In genomic region chr7:16967174-16967868, GRCh38 we compare ENCODE assay signal across 15 cellular contexts.
A peak's percentile ranks its signal among the peaks of the same experiment; 100 is the strongest.
DNase-seq lines count a peak whose midpoint lies in the region; FAIRE-seq and TF ChIP-seq lines count a peak whose summit lies in the region.
"Had no signal": no experiment of that assay in that cellular context is flagged by ENCODE, and none has a peak within 500 bp of the region (broad histone marks: within the 10 kb centered on the region; RNA-seq: fewer than 3 reads in every experiment).

No MANE protein-coding gene starts in this region.

- H3K9me3 Mint-ChIP-seq in endothelial cell (ENCODE audit: unreplicated experiment) = no peaks in the 10 kb centered on the region
- H3K9me3 Mint-ChIP-seq: activated naive CD8-positive, alpha-beta T cell treated with anti-CD3 and anti-CD28 coated beads, Interleukin-2, amount 50 U/mL, for 24 hours; activated T-cell treated with anti-CD3 and anti-CD28 coated beads, Interleukin-2, amount 50 U/mL, for 72 hours had no signal

- H3K27me3 ChIP-seq in endothelial cell of umbilical vein (ENCODE audit: control insufficient read depth in 2 of 2, insufficient read depth in 2 of 2, low read length in 2 of 2) (no peaks in the 10 kb centered on the region), tibial artery (no peaks in the 10 kb centered on the region)
- H3K27me3 ChIP-seq: colonic mucosa had no signal

- TF ChIP-seq CTCF in endothelial cell of umbilical vein (IDR thresholded peaks at IDR 0.05; ENCODE audit: extremely low read depth in 1 of 2, insufficient read depth in 1 of 2, low read depth in 1 of 2, low read length in 2 of 2) = no peak
- no peak for TF ChIP-seq CTCF in tibial artery (IDR thresholded peaks at IDR 0.05)
- TF ChIP-seq CTCF in endothelial cell (IDR thresholded peaks at IDR 0.05; ENCODE audit: unreplicated experiment) = no peak

- H3K4me3 ChIP-seq in endothelial cell of umbilical vein (replicated peaks in 1 of 3; ENCODE audit: insufficient read depth in 1 of 3, low read depth in 1 of 3, low read length in 3 of 3) = no peak overlapping the region
- no peak overlapping the region for H3K4me3 ChIP-seq in tibial artery
- H3K4me3 ChIP-seq: colonic mucosa had no signal

- intact Hi-C loops in endothelial cell of umbilical vein (cut with micrococcal nuclease) (no loop called here), tibial artery (cut with DNase I; ENCODE audit: low total_unique reads) (no loop called here)

- peak; percentile 94 for DNase-seq in LHCN-M2 (ENCODE audit: low read depth)
- DNase-seq in endothelial cell of umbilical vein (ENCODE audit: low read depth, low spot score) = peak; percentile 37
- peak; percentile 22 for DNase-seq in left kidney (ENCODE audit: low read depth, low spot score)
- DNase-seq in tibial artery = no peak
- no peak for DNase-seq in endothelial cell (ENCODE audit: low spot score)
- DNase-seq in NCI-H2196 (lab: John Stamatoyannopoulos, UW; ENCODE audit: unreplicated experiment) = no peak
- no peak for DNase-seq in NCI-H1105 (lab: John Stamatoyannopoulos, UW)
- DNase-seq in NOMO-1 (lab: John Stamatoyannopoulos, UW; ENCODE audit: unreplicated experiment in 2 of 2) = no peak
- DNase-seq: activated CD4-positive, alpha-beta T cell treated with anti-CD3 and anti-CD28 coated beads, Interleukin-2, amount 50 U/mL, for 4 hours; activated naive CD8-positive, alpha-beta T cell treated with anti-CD3 and anti-CD28 coated beads, Interleukin-2, amount 50 U/mL, for 24 hours; activated T-cell treated with anti-CD3 and anti-CD28 coated beads, Interleukin-2, amount 50 U/mL, for 72 hours; C1 segment of cervical spinal cord; colonic mucosa; hypothalamus; kidney glomerular epithelial cell had no signal

- no peaks in the 10 kb centered on the region for H3K9me1 ChIP-seq in endothelial cell of umbilical vein (replicated peaks; ENCODE audit: control insufficient read depth, extremely low read depth, insufficient read depth, low read length)

- no peaks in the 10 kb centered on the region for H3K27me3 Mint-ChIP-seq in endothelial cell (ENCODE audit: unreplicated experiment)

- H3K27ac ChIP-seq in endothelial cell of umbilical vein (ENCODE audit: insufficient read depth, low read depth, low read length) (no peak overlapping the region), tibial artery (peak overlapping the region; percentile 43 to 50)
- H3K27ac ChIP-seq: colonic mucosa had no signal

- TF ChIP-seq POLR2A in endothelial cell of umbilical vein (IDR thresholded peaks at IDR 0.05; ENCODE audit: low read depth, low read length) = no peak

- H4K20me1 ChIP-seq in endothelial cell of umbilical vein (replicated peaks; ENCODE audit: control insufficient read depth, extremely low read depth, insufficient read depth, low read length) = no peaks in the 10 kb centered on the region

- no peak for FAIRE-seq in endothelial cell of umbilical vein (lab: Jason Lieb, UNC)

- H3K4me2 ChIP-seq in endothelial cell of umbilical vein (ENCODE audit: insufficient read depth, low read length) = no peak overlapping the region

- dilution Hi-C loops in endothelial cell of umbilical vein (cut with MboI; ENCODE audit: extremely low pct_ligation_motif_present, low sequenced_read_pairs) = no loop called here

- H3K36me3 ChIP-seq in endothelial cell of umbilical vein (ENCODE audit: control insufficient read depth in 2 of 2, extremely low read depth in 1 of 2, insufficient read depth in 2 of 2, low read length in 2 of 2) = no peaks in the 10 kb centered on the region
- no peaks in the 10 kb centered on the region for H3K36me3 ChIP-seq in tibial artery
- H3K36me3 ChIP-seq: colonic mucosa had no signal

- H3K9me3 ChIP-seq in endothelial cell of umbilical vein (replicated peaks; ENCODE audit: control insufficient read depth, insufficient read depth, low read length) = no peaks in the 10 kb centered on the region
- no peaks in the 10 kb centered on the region for H3K9me3 ChIP-seq in tibial artery
- H3K9me3 ChIP-seq: colonic mucosa had no signal

- H3K4me1 Mint-ChIP-seq in endothelial cell (ENCODE audit: unreplicated experiment) = peaks cover 7% of the 10 kb centered on the region
- H3K4me1 Mint-ChIP-seq: activated naive CD8-positive, alpha-beta T cell treated with anti-CD3 and anti-CD28 coated beads, Interleukin-2, amount 50 U/mL, for 24 hours had no signal

- H3K79me2 ChIP-seq in endothelial cell of umbilical vein (ENCODE audit: control insufficient read depth, insufficient read depth, low read length) = no peaks in the 10 kb centered on the region

- CTCF ChIA-PET in endothelial cell of umbilical vein (lab: Charles Lee) = no interaction called here

- H3K36me3 Mint-ChIP-seq in endothelial cell (ENCODE audit: low read depth, unreplicated experiment) = peaks cover 5% of the 10 kb centered on the region

- no peak overlapping the region for H3K27ac Mint-ChIP-seq in endothelial cell (ENCODE audit: unreplicated experiment)
- H3K27ac Mint-ChIP-seq: activated naive CD8-positive, alpha-beta T cell treated with anti-CD3 and anti-CD28 coated beads, Interleukin-2, amount 50 U/mL, for 24 hours; activated T-cell treated with anti-CD3 and anti-CD28 coated beads, Interleukin-2, amount 50 U/mL, for 72 hours had no signal

- peaks cover 12% of the 10 kb centered on the region for H3K4me1 ChIP-seq in endothelial cell of umbilical vein (ENCODE audit: control insufficient read depth, extremely low read depth, insufficient read depth, low read length)
- peaks cover 0 to 48% (median 18%) of the 10 kb centered on the region in 4 donors for H3K4me1 ChIP-seq in tibial artery

- H2AFZ ChIP-seq in endothelial cell of umbilical vein (ENCODE audit: low read depth, low read length) = peak overlapping the region; percentile 57

- BruUV-seq in endothelial cell of umbilical vein (replicated peaks; lab: Mats Ljungman, UMichigan) = no TSS peak

- H3K9ac ChIP-seq in endothelial cell of umbilical vein (replicated peaks; ENCODE audit: extremely low read depth, insufficient read depth, low read length) = no peak overlapping the region

- H3K4me3 Mint-ChIP-seq in endothelial cell (ENCODE audit: unreplicated experiment) = no peak overlapping the region
- H3K4me3 Mint-ChIP-seq: activated naive CD8-positive, alpha-beta T cell treated with anti-CD3 and anti-CD28 coated beads, Interleukin-2, amount 50 U/mL, for 24 hours; activated T-cell treated with anti-CD3 and anti-CD28 coated beads, Interleukin-2, amount 50 U/mL, for 72 hours had no signal

- POLR2A ChIA-PET in endothelial cell of umbilical vein (lab: Charles Lee) = no interaction called here

TF ChIP-seq in endothelial cell of umbilical vein, 7 proteins besides CTCF, POLR2A, EP300 and RAD21:
- no peak for TF ChIP-seq EZH2 (IDR thresholded peaks at IDR 0.05; ENCODE audit: borderline replicate concordance, low read depth, low read length, severe bottlenecking)

Comparison
In these comparisons a context has a peak if more than half of its experiments do, and no peak if none do; other contexts are left out.
1. DNase-seq: peak in LHCN-M2 (single experiment), endothelial cell of umbilical vein (single experiment) and left kidney (single experiment); none in tibial artery (0 of 2), endothelial cell (single experiment), NCI-H2196 (single experiment), NCI-H1105 (single experiment) and NOMO-1 (0 of 2).